Comparison of ENCODE assay signal across 23 cellular contexts in genomic region chr5:86929123-86929766, GRCh38.
DNase-seq lines count a peak whose midpoint lies in the region; ATAC-seq, FAIRE-seq and TF ChIP-seq lines count a peak whose summit lies in the region.
"Had no signal": no experiment of that assay in that cellular context is flagged by ENCODE, and none has a peak within 500 bp of the region (broad histone marks: within the 10 kb centered on the region; RNA-seq: fewer than 3 reads in every experiment).

No MANE protein-coding gene starts in this region.

- H2BK12ac ChIP-seq in H9 (ENCODE audit: insufficient read length, low read depth, low read length), result no peak overlapping the region

- H2AFZ ChIP-seq in H9 (ENCODE audit: low read length), result no peak overlapping the region

- TF ChIP-seq RAD21 in A549 (conservative IDR thresholded peaks at IDR 0.05 in 1 of 2, IDR thresholded peaks at IDR 0.05 in 1 of 2), result no peak

- no peaks in the 10 kb centered on the region for H3K4me1 ChIP-seq in A549
- H3K4me1 ChIP-seq in H9 (ENCODE audit: insufficient read depth, low read length), result peaks cover 3% of the 10 kb centered on the region; the same call in 1 of the 2 replicates
- peaks cover 36% of the 10 kb centered on the region for H3K4me1 ChIP-seq in iPS-18a (ENCODE audit: control insufficient read depth, low read depth, low read length)
- H3K4me1 ChIP-seq: BLaER1, SJSA1 had no signal

- H3K56ac ChIP-seq in H9 (ENCODE audit: insufficient read length, low read depth, low read length), result no peak overlapping the region

- FAIRE-seq in A549 (lab: Jason Lieb, UNC), result no peak
- FAIRE-seq: A204.1, GM12878, GM19239, H54, HTR-8/SVneo had no signal

- H2BK15ac ChIP-seq in H9 (ENCODE audit: low read depth, low read length), result no peak overlapping the region

- no peak overlapping the region for H3K27ac ChIP-seq in A549
- H3K27ac ChIP-seq in H9 (ENCODE audit: insufficient read length, low read depth, low read length), result no peak overlapping the region
- H3K27ac ChIP-seq in iPS-18a (ENCODE audit: low read length), result no peak overlapping the region
- H3K27ac ChIP-seq: BLaER1, SJSA1 had no signal

- H3K79me1 ChIP-seq in H9 (ENCODE audit: insufficient read depth, low read depth, low read length, poor library complexity, severe bottlenecking), result no peaks in the 10 kb centered on the region

- H3K4me3 ChIP-seq in A549, result no peak overlapping the region
- peak overlapping the region; percentile 18 for H3K4me3 ChIP-seq in iPS-18a (ENCODE audit: low read length)
- H3K4me3 ChIP-seq: BLaER1, GM12878, SJSA1 had no signal

- H2BK5ac ChIP-seq in H9 (ENCODE audit: insufficient read length, low read length), result no peak overlapping the region

- H3K4ac ChIP-seq in H9 (ENCODE audit: low read depth, low read length), result no peak overlapping the region

- DNase-seq in A549 (ENCODE audit: low read depth in 1 of 2, low spot score in 1 of 2), result no peak
- peak; percentile 71 for DNase-seq in H9
- peak; percentile 13 for DNase-seq in cerebellar cortex (ENCODE audit: low spot score)
- DNase-seq in dedifferentiated amniotic fluid mesenchymal stem cell (ENCODE audit: extremely low spot score), result no peak
- DNase-seq: CD4-positive, alpha-beta memory T cell; DMS153; MM.1S; NCI-H1092; NCI-H146; NCI-H2029 treated with DMSO at 0.1 percent for 48 hours; NCI-H524 treated with DMSO at 0.1 percent for 48 hours had no signal

- H3K23ac ChIP-seq in H9 (ENCODE audit: insufficient read length, low read depth, low read length), result no peak overlapping the region

- no peak for TF ChIP-seq POLR2A in A549 (IDR thresholded peaks at IDR 0.05; ENCODE audit: low read length)

- no peak overlapping the region for H3K4me2 ChIP-seq in A549
- H3K4me2 ChIP-seq in H9 (ENCODE audit: insufficient read depth, insufficient read length, low read length), result peak overlapping the region; percentile 56
- H3K4me2 ChIP-seq: BLaER1 had no signal

- POLR2A ChIA-PET in A549 (lab: Yijun Ruan, JAX), result no interaction called here

- no peak overlapping the region for H3K14ac ChIP-seq in H9 (ENCODE audit: insufficient read depth, low read length)

- no peak for TF ChIP-seq CTCF in A549 (IDR thresholded peaks at IDR 0.05)
- TF ChIP-seq CTCF in H9 (conservative IDR thresholded peaks at IDR 0.05), result no peak

- no peak overlapping the region for H2BK120ac ChIP-seq in H9 (ENCODE audit: low read depth, low read length, poor library complexity, severe bottlenecking)

- peak overlapping the region; percentile 16 to 21; a peak in 2 of 5 replicates for H3K4me3 Mint-ChIP-seq in H9
- H3K4me3 Mint-ChIP-seq: CD4-positive, alpha-beta memory T cell had no signal

- no peak overlapping the region for H2AK5ac ChIP-seq in H9 (ENCODE audit: insufficient read length, low read length)

- H4K5ac ChIP-seq in H9 (ENCODE audit: insufficient read length, low read depth, low read length), result no peak overlapping the region

- H4K91ac ChIP-seq in H9 (ENCODE audit: insufficient read length, low read depth, low read length), result no peak overlapping the region

- no peak overlapping the region for H3K27ac Mint-ChIP-seq in H9
- H3K27ac Mint-ChIP-seq: CD4-positive, alpha-beta memory T cell had no signal

- H2BK20ac ChIP-seq in H9 (ENCODE audit: low read depth, low read length, poor library complexity, severe bottlenecking), result no peak overlapping the region

- H3K18ac ChIP-seq in H9 (ENCODE audit: insufficient read length, low read depth, low read length), result no peak overlapping the region

- no peak overlapping the region for H3K9ac ChIP-seq in H9 (ENCODE audit: extremely low read depth, insufficient read length, low read length)
- H3K9ac ChIP-seq in iPS-18a (ENCODE audit: low read length), result no peak overlapping the region
- H3K9ac ChIP-seq: BLaER1 had no signal

- no peak overlapping the region for H4K8ac ChIP-seq in H9 (replicated peaks; ENCODE audit: insufficient read length, low read depth, low read length)

- no peak overlapping the region for H3T11ph ChIP-seq in H9 (ENCODE audit: low read length)

- peaks cover 44% of the 10 kb centered on the region for H3K27me3 Mint-ChIP-seq in H9 (ENCODE audit: low read depth)

- H3K9me3 ChIP-seq in A549, result no peaks in the 10 kb centered on the region
- no peaks in the 10 kb centered on the region for H3K9me3 ChIP-seq in H9 (ENCODE audit: control insufficient read depth, low read depth, low read length)
- no peaks in the 10 kb centered on the region for H3K9me3 ChIP-seq in iPS-18a (ENCODE audit: control insufficient read depth, low read depth, low read length)
- H3K9me3 ChIP-seq: BLaER1, SJSA1 had no signal

- ATAC-seq in A549, result no peak
- no peak for ATAC-seq in GM21825 (IDR thresholded peaks at IDR 0.05; ENCODE audit: unreplicated experiment)
- ATAC-seq in HG03196 (IDR thresholded peaks at IDR 0.05; ENCODE audit: unreplicated experiment), result no peak
- ATAC-seq in GM19023 (IDR thresholded peaks at IDR 0.05; ENCODE audit: unreplicated experiment), result no peak
- ATAC-seq: GM12878, Panc1 had no signal

- H3K27me3 ChIP-seq in H9 (ENCODE audit: insufficient read depth, low read length) (0 out of 2 replicates have a peak, but pooled peaks cover 3% of the 10 kb centered on the region), iPS-18a (ENCODE audit: control insufficient read depth, insufficient read depth, low read length) (peaks cover 31% of the 10 kb centered on the region)
- H3K27me3 ChIP-seq: BLaER1 had no signal

- CTCF ChIA-PET in A549 (lab: Yijun Ruan, JAX), result no interaction called here

- peaks cover 34 to 40% of the 10 kb centered on the region in 2 experiments for H3K4me1 Mint-ChIP-seq in H9
- H3K4me1 Mint-ChIP-seq: CD4-positive, alpha-beta memory T cell had no signal

- no peak for TF ChIP-seq EP300 in A549 (IDR thresholded peaks at IDR 0.05)

- no peaks in the 10 kb centered on the region for H3K36me3 ChIP-seq in iPS-18a (ENCODE audit: control insufficient read depth, low read depth, low read length)
- H3K36me3 ChIP-seq: BLaER1, SJSA1 had no signal

- 39% methylated on average over 8 of the region's 8 CpGs for WGBS in A549 (ENCODE audit: missing lambda C conversion rate)
- WGBS in H9 (ENCODE audit: extremely low coverage, insufficient read length, low lambda C conversion rate), result no CpG with 5 or more reads among the region's 8 CpGs

- no peaks in the 10 kb centered on the region for H3K9me3 Mint-ChIP-seq in H9

- H3K23me2 ChIP-seq in H9 (ENCODE audit: insufficient read length, low read depth, low read length, poor library complexity, severe bottlenecking), result peaks cover 2% of the 10 kb centered on the region

- H4K20me1 ChIP-seq in H9 (ENCODE audit: control insufficient read depth, insufficient read depth, insufficient read length), result no peaks in the 10 kb centered on the region
- H4K20me1 ChIP-seq: BLaER1 had no signal

- H3K79me2 ChIP-seq in H9 (ENCODE audit: insufficient read depth, low read length), result no peaks in the 10 kb centered on the region

- no peaks in the 10 kb centered on the region for H3K36me3 Mint-ChIP-seq in H9 (ENCODE audit: insufficient read depth in 1 of 3, low read depth in 3 of 3)
- H3K36me3 Mint-ChIP-seq: CD4-positive, alpha-beta memory T cell had no signal

TF ChIP-seq in A549, 52 proteins besides CTCF, POLR2A, EP300 and RAD21:
- TF ChIP-seq ZC3H11A (IDR thresholded peaks at IDR 0.05) (no peak), MAFK (IDR thresholded peaks at IDR 0.05; ENCODE audit: partially characterized antibody) (peak; percentile 39), RNF2 (IDR thresholded peaks at IDR 0.05; ENCODE audit: borderline replicate concordance, low read depth) (no peak)
TF ChIP-seq in A549: peak in this region for 1.

Comparison
In these comparisons a context has a peak if more than half of its experiments do, and no peak if none do; other contexts are left out.
1. DNase-seq: peak in H9 (single experiment) and cerebellar cortex (single experiment); none in A549 (0 of 2) and dedifferentiated amniotic fluid mesenchymal stem cell (single experiment).